In the genomic region with DNA sequence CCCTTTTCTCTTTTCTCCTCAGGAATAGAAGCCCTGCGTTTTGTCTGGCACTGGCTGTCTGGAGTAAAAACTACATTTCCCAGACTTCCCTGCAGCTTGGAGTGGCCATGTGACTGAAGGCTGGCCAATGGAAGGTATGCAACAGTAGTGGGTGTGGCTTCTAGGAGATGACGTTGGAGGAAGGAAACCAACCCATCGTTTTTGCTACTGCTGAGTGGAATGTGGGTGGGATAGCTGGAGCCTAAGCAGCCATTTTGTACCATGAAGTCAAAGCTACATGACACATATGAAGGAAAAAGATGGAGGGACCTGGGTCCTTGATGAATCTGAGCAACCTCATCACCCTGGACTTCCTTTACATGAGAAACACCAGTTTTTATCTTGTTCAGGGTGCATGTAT, we compare ENCODE assay signal across 11 cellular contexts. TPM values are rescaled to one million over a fixed set of nuclear protein-coding genes. Genes with fewer than 3 reads are reported as not detected.
DNase-seq lines count a peak whose midpoint lies in the region; ATAC-seq, FAIRE-seq and TF ChIP-seq lines count a peak whose summit lies in the region.
"Had no signal": no experiment of that assay in that cellular context is flagged by ENCODE, and none has a peak within 500 bp of the region (broad histone marks: within the 10 kb centered on the region; RNA-seq: fewer than 3 reads in every experiment).

No MANE protein-coding gene starts in this region.

- no peaks in the 10 kb centered on the region for H3K36me3 Mint-ChIP-seq in astrocyte (ENCODE audit: low read depth, unreplicated experiment)
- H3K36me3 Mint-ChIP-seq: activated naive CD8-positive, alpha-beta T cell treated with anti-CD3 and anti-CD28 coated beads for 36 hours had no signal

- intact Hi-C loops in sciatic nerve (cut with DNase I): no loop called here

- no peak overlapping the region for H3K4me2 ChIP-seq in astrocyte (ENCODE audit: low read length)

- no peak overlapping the region for H3K27ac Mint-ChIP-seq in astrocyte (ENCODE audit: unreplicated experiment)
- H3K27ac Mint-ChIP-seq: activated B cell treated with CpG ODN at 0.5 μM for 24 hours; activated naive CD8-positive, alpha-beta T cell treated with anti-CD3 and anti-CD28 coated beads for 36 hours had no signal

- peaks cover 3% of the 10 kb centered on the region for H3K9me3 Mint-ChIP-seq in astrocyte (ENCODE audit: unreplicated experiment)
- H3K9me3 Mint-ChIP-seq: activated B cell treated with CpG ODN at 0.5 μM for 24 hours; activated naive CD8-positive, alpha-beta T cell treated with anti-CD3 and anti-CD28 coated beads for 36 hours had no signal

- H3K9me3 ChIP-seq in astrocyte (ENCODE audit: insufficient read depth, low read depth, low read length): no peaks in the 10 kb centered on the region
- H3K9me3 ChIP-seq in effector memory CD4-positive, alpha-beta T cell (ENCODE audit: control insufficient read depth, low read length): no peaks in the 10 kb centered on the region

- no peak for TF ChIP-seq CTCF in astrocyte (IDR thresholded peaks at IDR 0.05; ENCODE audit: insufficient read depth, low read depth, low read length)

- H3K4me1 Mint-ChIP-seq in astrocyte (ENCODE audit: low read depth, unreplicated experiment): no peaks in the 10 kb centered on the region
- H3K4me1 Mint-ChIP-seq: activated B cell treated with CpG ODN at 0.5 μM for 24 hours; activated naive CD8-positive, alpha-beta T cell treated with anti-CD3 and anti-CD28 coated beads for 36 hours had no signal

- H3K4me3 ChIP-seq in astrocyte (ENCODE audit: insufficient read depth, low read depth, low read length): no peak overlapping the region
- H3K4me3 ChIP-seq in effector memory CD4-positive, alpha-beta T cell (ENCODE audit: insufficient read depth, low read depth, low read length, poor library complexity, severe bottlenecking): no peak overlapping the region

- no peak for ATAC-seq in sciatic nerve

- no peaks in the 10 kb centered on the region for H3K79me2 ChIP-seq in astrocyte (ENCODE audit: insufficient read depth, low read length)

- H3K27me3 ChIP-seq in astrocyte (ENCODE audit: insufficient read depth, low read length): peaks cover 3% of the 10 kb centered on the region
- no peaks in the 10 kb centered on the region for H3K27me3 ChIP-seq in effector memory CD4-positive, alpha-beta T cell (replicated peaks; ENCODE audit: control insufficient read depth, insufficient read depth, low read length, poor library complexity, severe bottlenecking)

- no peak overlapping the region for H3K27ac ChIP-seq in astrocyte (ENCODE audit: low read depth, low read length)
- H3K27ac ChIP-seq in effector memory CD4-positive, alpha-beta T cell (ENCODE audit: insufficient read depth, low read length, poor library complexity, severe bottlenecking): no peak overlapping the region

- H3K4me3 Mint-ChIP-seq in astrocyte (ENCODE audit: unreplicated experiment): no peak overlapping the region
- H3K4me3 Mint-ChIP-seq: activated B cell treated with CpG ODN at 0.5 μM for 24 hours; activated naive CD8-positive, alpha-beta T cell treated with anti-CD3 and anti-CD28 coated beads for 36 hours had no signal

- H3K9ac ChIP-seq in astrocyte (ENCODE audit: low read length): no peak overlapping the region

- H2AFZ ChIP-seq in astrocyte (ENCODE audit: low read depth, low read length): no peak overlapping the region

- H4K20me1 ChIP-seq in astrocyte (ENCODE audit: insufficient read depth, low read length): no peaks in the 10 kb centered on the region

- FAIRE-seq in G401.6 (lab: Jason Lieb, UNC): peak; percentile 52
- no peak for FAIRE-seq in astrocyte (lab: Jason Lieb, UNC)

- H3K4me1 ChIP-seq in astrocyte (ENCODE audit: insufficient read depth, low read length): no peaks in the 10 kb centered on the region
- H3K4me1 ChIP-seq in effector memory CD4-positive, alpha-beta T cell (ENCODE audit: control insufficient read depth, insufficient read depth, low read length, poor library complexity, severe bottlenecking): no peaks in the 10 kb centered on the region

- no peaks in the 10 kb centered on the region for H3K36me3 ChIP-seq in astrocyte (ENCODE audit: insufficient read depth, low read length)
- no peaks in the 10 kb centered on the region for H3K36me3 ChIP-seq in effector memory CD4-positive, alpha-beta T cell (ENCODE audit: control insufficient read depth, insufficient read depth, low read length)

- peaks cover 21% of the 10 kb centered on the region for H3K27me3 Mint-ChIP-seq in astrocyte (ENCODE audit: low read depth, unreplicated experiment)
- H3K27me3 Mint-ChIP-seq: activated naive CD8-positive, alpha-beta T cell treated with anti-CD3 and anti-CD28 coated beads for 36 hours had no signal

- DNase-seq in LoVo (ENCODE audit: low spot score): peak; percentile 7
- peak; percentile 9 for DNase-seq in astrocyte (ENCODE audit: low read depth)
- peak; percentile 67 for DNase-seq in left kidney (ENCODE audit: low read depth, low spot score)
- no peak for DNase-seq in sciatic nerve (ENCODE audit: low spot score)
- DNase-seq in NCI-H1694 (lab: John Stamatoyannopoulos, UW): no peak
- no peak for DNase-seq in effector memory CD4-positive, alpha-beta T cell
- no peak for DNase-seq in HCEC 1CT
- DNase-seq: activated B cell treated with CpG ODN at 0.5 μM for 24 hours; activated naive CD8-positive, alpha-beta T cell treated with anti-CD3 and anti-CD28 coated beads for 36 hours; NCI-H2081 had no signal

RNA-seq across cellular contexts. Expression of a gene that starts 19.6 kb away (rescaled TPM):
- not detected in 2 replicates for total RNA-seq in astrocyte
- total RNA-seq in sciatic nerve: not detected
- total RNA-seq: activated B cell treated with CpG ODN at 0.5 μM for 24 hours; activated naive CD8-positive, alpha-beta T cell treated with anti-CD3 and anti-CD28 coated beads for 36 hours had no signal

RNA-seq across cellular contexts. Expression of a gene that starts 24.4 kb away (rescaled TPM):
- not detected in 2 replicates for total RNA-seq in astrocyte
- total RNA-seq in sciatic nerve: 9.2 TPM
- total RNA-seq: activated B cell treated with CpG ODN at 0.5 μM for 24 hours; activated naive CD8-positive, alpha-beta T cell treated with anti-CD3 and anti-CD28 coated beads for 36 hours had no signal

Comparison
In these comparisons a context has a peak if more than half of its experiments do, and no peak if none do; other contexts are left out.
1. DNase-seq: peak in LoVo (single experiment), astrocyte (single experiment) and left kidney (single experiment); none in sciatic nerve (single experiment), NCI-H1694 (single experiment), effector memory CD4-positive, alpha-beta T cell (0 of 3) and HCEC 1CT (single experiment).